ENCODE assay signal across 11 cellular contexts in genomic region chr11:96221244-96222070, GRCh38.
A peak's percentile ranks its signal among the peaks of the same experiment; 100 is the strongest.
DNase-seq lines count a peak whose midpoint lies in the region; ATAC-seq, FAIRE-seq and TF ChIP-seq lines count a peak whose summit lies in the region.
"Had no signal": no experiment of that assay in that cellular context is flagged by ENCODE, and none has a peak within 500 bp of the region (broad histone marks: within the 10 kb centered on the region; RNA-seq: fewer than 3 reads in every experiment).

No MANE protein-coding gene starts in this region.

- ATAC-seq in left cardiac atrium: no peak
- ATAC-seq in activated CD8-positive, alpha-beta T cell treated with anti-CD3 and anti-CD28 coated beads, Interleukin-2, amount 10 ng/mL, durations not matched to agents 7 days and 5 days: peak; percentile 63
- ATAC-seq in GM18519 (IDR thresholded peaks at IDR 0.05; ENCODE audit: low FRiP score, unreplicated experiment): no peak

- H3K9ac ChIP-seq in kidney (ENCODE audit: low read length in 2 of 2): no peak overlapping the region

- POLR2A ChIA-PET in activated CD8-positive, alpha-beta T cell treated with anti-CD3 and anti-CD28 coated beads, Interleukin-2, amount 10 ng/mL, durations not matched to agents 7 days and 5 days (lab: Charles Lee): no interaction called here

- intact Hi-C loops in left ventricle myocardium inferior (cut with micrococcal nuclease): no loop called here
- intact Hi-C loops in left cardiac atrium (cut with DNase I): no loop called here
- intact Hi-C loops in vagina (cut with DNase I): no loop called here
- intact Hi-C loops in kidney (cut with DNase I): no loop called here

- CTCF ChIA-PET in activated CD8-positive, alpha-beta T cell treated with anti-CD3 and anti-CD28 coated beads, Interleukin-2, amount 10 ng/mL, durations not matched to agents 7 days and 5 days (lab: Charles Lee): interaction anchor here (0.8 to 2.3 kb wide), 5 partner anchors 14 to 167 kb away, joined by 3 to 13 read pairs (median 3); partner anchors contain the start of gene MAML2

- H3K9me3 ChIP-seq in left ventricle myocardium inferior (replicated peaks) (no peaks in the 10 kb centered on the region), muscle layer of duodenum (ENCODE audit: control insufficient read depth in 1 of 2, low read length in 2 of 2) (no peaks in the 10 kb centered on the region), vagina (no peaks in the 10 kb centered on the region), kidney (ENCODE audit: control insufficient read depth in 1 of 2, low read length in 2 of 2) (no peaks in the 10 kb centered on the region)
- H3K9me3 ChIP-seq: ovary had no signal

- H3K36me3 ChIP-seq in left ventricle myocardium inferior (no peaks in the 10 kb centered on the region), muscle layer of duodenum (ENCODE audit: control insufficient read depth in 1 of 2, insufficient read depth in 2 of 2, low read length in 2 of 2) (no peaks in the 10 kb centered on the region), vagina (no peaks in the 10 kb centered on the region), kidney (ENCODE audit: control insufficient read depth in 1 of 2, insufficient read depth in 2 of 2, low read length in 2 of 2) (no peaks in the 10 kb centered on the region)
- H3K36me3 ChIP-seq: ovary had no signal

- DNase-seq in left ventricle myocardium inferior (no peak), left cardiac atrium (no peak), vagina (ENCODE audit: extremely low spot score in 2 of 2) (no peak), kidney (no peak), HUDEP-2 (lab: John Stamatoyannopoulos, UW; ENCODE audit: unreplicated experiment in 76 of 76) (no peak)
- DNase-seq in activated CD8-positive, alpha-beta T cell treated with anti-CD3 and anti-CD28 coated beads, Interleukin-2, amount 10 ng/mL, durations not matched to agents 7 days and 5 days: no peak
- DNase-seq: GF-D8, ovary had no signal

- H3K4me3 Mint-ChIP-seq in activated CD8-positive, alpha-beta T cell treated with anti-CD3 and anti-CD28 coated beads, Interleukin-2, amount 10 ng/mL, durations not matched to agents 7 days and 5 days: no peak overlapping the region

- H3K27ac ChIP-seq in left ventricle myocardium inferior (replicated peaks): peak overlapping the region; percentile 72
- H3K27ac ChIP-seq in muscle layer of duodenum (ENCODE audit: low read length): peak overlapping the region; percentile 3
- peak overlapping the region; percentile 17 for H3K27ac ChIP-seq in vagina
- H3K27ac ChIP-seq in kidney (ENCODE audit: low read depth in 2 of 2, low read length in 2 of 2): no peak overlapping the region
- H3K27ac ChIP-seq: C4-2B, ovary had no signal

- peaks cover 13% of the 10 kb centered on the region for H3K36me3 Mint-ChIP-seq in activated CD8-positive, alpha-beta T cell treated with anti-CD3 and anti-CD28 coated beads, Interleukin-2, amount 10 ng/mL, durations not matched to agents 7 days and 5 days (ENCODE audit: low read depth)

- no peak for TF ChIP-seq POLR2A in vagina (IDR thresholded peaks at IDR 0.05)

- H3K4me3 ChIP-seq in left ventricle myocardium inferior (no peak overlapping the region), muscle layer of duodenum (ENCODE audit: low read depth in 1 of 2, low read length in 2 of 2) (no peak overlapping the region), vagina (no peak overlapping the region), kidney (ENCODE audit: low read length in 2 of 2) (no peak overlapping the region)
- H3K4me3 ChIP-seq: ovary had no signal

- TF ChIP-seq CTCF in left ventricle myocardium inferior (IDR thresholded peaks at IDR 0.05; ENCODE audit: borderline replicate concordance): no peak
- TF ChIP-seq CTCF in vagina (IDR thresholded peaks at IDR 0.05): no peak
- no peak for TF ChIP-seq CTCF in kidney (IDR thresholded peaks at IDR 0.05; ENCODE audit: borderline replicate concordance, extremely low read depth, insufficient read depth)

- no peak for FAIRE-seq in kidney (lab: Jason Lieb, UNC)

- H3K4me1 ChIP-seq in left ventricle myocardium inferior: peaks cover 60% of the 10 kb centered on the region
- H3K4me1 ChIP-seq in muscle layer of duodenum (ENCODE audit: control insufficient read depth in 1 of 2, insufficient read depth in 2 of 2, low read length in 2 of 2): peaks cover 12 to 20% of the 10 kb centered on the region in 2 donors
- H3K4me1 ChIP-seq in vagina: peaks cover 58% of the 10 kb centered on the region
- peaks cover 13 to 20% of the 10 kb centered on the region in 2 donors for H3K4me1 ChIP-seq in kidney (ENCODE audit: control insufficient read depth in 1 of 2, insufficient read depth in 1 of 2, low read depth in 1 of 2, low read length in 2 of 2)

- no peak overlapping the region for H3K27ac Mint-ChIP-seq in activated CD8-positive, alpha-beta T cell treated with anti-CD3 and anti-CD28 coated beads, Interleukin-2, amount 10 ng/mL, durations not matched to agents 7 days and 5 days

- H3K4me1 Mint-ChIP-seq in activated CD8-positive, alpha-beta T cell treated with anti-CD3 and anti-CD28 coated beads, Interleukin-2, amount 10 ng/mL, durations not matched to agents 7 days and 5 days (ENCODE audit: low read depth): peaks cover 66% of the 10 kb centered on the region

- H3K27me3 ChIP-seq in left ventricle myocardium inferior (ENCODE audit: low read depth) (no peaks in the 10 kb centered on the region), muscle layer of duodenum (ENCODE audit: low read depth, low read length) (no peaks in the 10 kb centered on the region), vagina (no peaks in the 10 kb centered on the region)
- H3K27me3 ChIP-seq: ovary had no signal

- H3K9me3 Mint-ChIP-seq in activated CD8-positive, alpha-beta T cell treated with anti-CD3 and anti-CD28 coated beads, Interleukin-2, amount 10 ng/mL, durations not matched to agents 7 days and 5 days (ENCODE audit: insufficient read depth): no peaks in the 10 kb centered on the region

- no peaks in the 10 kb centered on the region for H3K27me3 Mint-ChIP-seq in activated CD8-positive, alpha-beta T cell treated with anti-CD3 and anti-CD28 coated beads, Interleukin-2, amount 10 ng/mL, durations not matched to agents 7 days and 5 days (ENCODE audit: low read depth)

Comparison
In these comparisons a context has a peak if more than half of its experiments do, and no peak if none do; other contexts are left out.
1. H3K27ac ChIP-seq: peak in left ventricle myocardium inferior (single experiment), muscle layer of duodenum (single experiment) and vagina (single experiment); none in kidney (0 of 2).